In the genomic region with DNA sequence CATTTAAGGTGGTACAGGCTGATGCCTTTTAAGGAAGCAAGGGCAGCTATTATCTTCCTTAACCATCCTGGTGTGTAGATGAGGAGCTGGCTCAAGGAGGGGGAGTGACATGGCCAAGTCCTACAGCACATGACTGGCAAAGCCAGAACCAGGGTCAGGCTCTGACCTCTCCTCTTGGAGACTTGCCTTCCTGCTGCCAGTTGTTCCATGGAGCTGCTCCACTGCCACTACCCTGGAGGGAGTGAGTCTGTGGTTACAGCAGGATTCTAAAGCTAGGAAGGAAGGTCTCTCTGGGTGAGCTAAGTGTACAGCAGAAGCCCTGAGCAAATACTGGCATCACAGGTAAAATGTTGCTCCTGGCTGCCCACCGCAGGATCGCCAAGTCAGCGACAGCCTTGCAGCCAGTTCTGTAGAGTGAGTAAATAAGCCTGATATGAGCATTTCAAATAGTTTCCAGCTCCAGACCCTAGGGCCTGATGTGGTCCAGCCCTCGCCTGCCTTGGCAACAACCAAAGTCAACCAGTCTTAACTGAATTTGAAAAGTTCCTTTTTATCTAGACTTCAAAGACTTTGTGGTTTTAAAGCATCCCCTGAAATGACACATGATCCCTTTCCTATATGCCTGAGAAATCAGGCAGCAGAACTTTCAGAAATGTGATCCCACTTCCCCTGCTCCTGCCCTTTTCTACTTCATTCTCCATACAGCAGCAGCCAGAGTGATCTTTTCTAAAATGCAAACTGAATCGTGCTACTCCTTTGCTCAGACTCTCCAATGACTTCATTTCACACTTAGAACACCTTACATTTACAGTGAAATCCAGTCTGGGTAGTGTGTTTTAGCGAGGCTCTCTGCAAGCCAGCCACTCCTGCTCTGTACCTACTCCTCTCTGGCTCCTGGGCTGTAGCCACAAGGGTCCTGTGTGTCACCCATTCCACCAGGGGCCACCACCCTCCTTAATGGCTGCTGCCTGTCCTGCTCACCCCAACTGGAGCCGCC, we compare ENCODE assay signal across 10 cellular contexts.
A peak's percentile ranks its signal among the peaks of the same experiment; 100 is the strongest.
DNase-seq lines count a peak whose midpoint lies in the region; ATAC-seq and TF ChIP-seq lines count a peak whose summit lies in the region.
"Had no signal": no experiment of that assay in that cellular context is flagged by ENCODE, and none has a peak within 500 bp of the region (broad histone marks: within the 10 kb centered on the region; RNA-seq: fewer than 3 reads in every experiment).

No MANE protein-coding gene starts in this region.

- TF ChIP-seq CTCF in right atrium auricular region (IDR thresholded peaks at IDR 0.05) (no peak), heart right ventricle (IDR thresholded peaks at IDR 0.05) (no peak)

- peak overlapping the region; percentile 52 for H3K4me3 Mint-ChIP-seq in T-helper 17 cell

- ATAC-seq in Right ventricle myocardium inferior, result peak; percentile 31
- peak; percentile 58 for ATAC-seq in T-helper 17 cell
- peak in 4 of 8 donors; percentile 11 to 36 (median 24) for ATAC-seq in heart right ventricle
- ATAC-seq in GM21381 (IDR thresholded peaks at IDR 0.05; ENCODE audit: unreplicated experiment), result no peak
- ATAC-seq in esophagus mucosa, result no peak

- H3K27ac Mint-ChIP-seq in T-helper 17 cell, result peak overlapping the region; percentile 87

- H3K27me3 Mint-ChIP-seq in T-helper 17 cell, result no peaks in the 10 kb centered on the region

- H3K27ac ChIP-seq in right atrium auricular region, result peak overlapping the region in 1 of 2 donors; percentile 41
- peak overlapping the region in 7 of 10 donors; percentile 0 to 60 (median 34) for H3K27ac ChIP-seq in heart right ventricle
- H3K27ac ChIP-seq in thymus (ENCODE audit: low read depth), result peak overlapping the region; percentile 25
- H3K27ac ChIP-seq: SJSA1 had no signal

- intact Hi-C loops in Right ventricle myocardium inferior (cut with DNase I), result loop anchor here (2.0 to 5.0 kb wide), 2 partner anchors 106 to 249 kb away; no protein-coding TSS in a partner anchor
- intact Hi-C loops in heart right ventricle (cut with DNase I), result loop anchor here in 1 of 10 donors (5.0 to 10.0 kb wide), 3 partner anchors 34 to 93 kb away; no protein-coding TSS in a partner anchor

- H3K4me3 ChIP-seq in right atrium auricular region (no peak overlapping the region), heart right ventricle (no peak overlapping the region), thymus (ENCODE audit: low read length) (no peak overlapping the region)
- H3K4me3 ChIP-seq: SJSA1 had no signal

- H3K36me3 Mint-ChIP-seq in T-helper 17 cell (ENCODE audit: low read depth), result peaks cover 10% of the 10 kb centered on the region

- H3K9me3 ChIP-seq in right atrium auricular region (no peaks in the 10 kb centered on the region), T-helper 17 cell (ENCODE audit: control insufficient read depth, low read length, poor library complexity, severe bottlenecking) (no peaks in the 10 kb centered on the region), heart right ventricle (no peaks in the 10 kb centered on the region), thymus (ENCODE audit: control insufficient read depth) (no peaks in the 10 kb centered on the region)
- H3K9me3 ChIP-seq: SJSA1 had no signal

- DNase-seq in Right ventricle myocardium inferior (ENCODE audit: missing footprints), result peak; percentile 50
- no peak for DNase-seq in right atrium auricular region (ENCODE audit: low spot score)
- no peak for DNase-seq in T-helper 17 cell
- no peak for DNase-seq in heart right ventricle
- no peak for DNase-seq in stimulated activated naive CD4-positive, alpha-beta T cell (lab: John Stamatoyannopoulos, UW)
- DNase-seq: stimulated activated CD4-positive, alpha-beta T cell treated with anti-CD3 and anti-CD28 coated beads, Interleukin-2, amount 100 ng/mL, for 24 hours had no signal

- WGBS in heart right ventricle, 2 donors, result 85 to 89% methylated on average over 7 of the region's 7 CpGs
- 55% methylated on average over 7 of the region's 7 CpGs for WGBS in thymus

- H3K36me3 ChIP-seq in right atrium auricular region, result no peaks in the 10 kb centered on the region
- peaks cover 0 to 27% (median 3%) of the 10 kb centered on the region in 9 donors for H3K36me3 ChIP-seq in heart right ventricle
- H3K36me3 ChIP-seq in thymus (ENCODE audit: control insufficient read depth, insufficient read depth), result peaks cover 10% of the 10 kb centered on the region
- H3K36me3 ChIP-seq: SJSA1 had no signal

- H3K4me1 Mint-ChIP-seq in T-helper 17 cell, result peaks cover 38% of the 10 kb centered on the region

- H3K4me1 ChIP-seq in right atrium auricular region (peaks cover 3 to 64% of the 10 kb centered on the region in 2 donors), heart right ventricle (peaks cover 21 to 75% (median 56%) of the 10 kb centered on the region in 9 donors), thymus (ENCODE audit: control insufficient read depth, insufficient read depth, low read length) (peaks cover 10% of the 10 kb centered on the region)

- H3K27me3 ChIP-seq in right atrium auricular region (no peaks in the 10 kb centered on the region), heart right ventricle (no peaks in the 10 kb centered on the region), thymus (ENCODE audit: control insufficient read depth, insufficient read depth) (no peaks in the 10 kb centered on the region)

Comparison
In these comparisons a context has a peak if more than half of its experiments do, and no peak if none do; other contexts are left out.
1. ATAC-seq: peak in Right ventricle myocardium inferior (single experiment) and T-helper 17 cell (single experiment); none in GM21381 (single experiment) and esophagus mucosa (single experiment).